Comparison of ENCODE assay signal across 8 cellular contexts in the genomic region with DNA sequence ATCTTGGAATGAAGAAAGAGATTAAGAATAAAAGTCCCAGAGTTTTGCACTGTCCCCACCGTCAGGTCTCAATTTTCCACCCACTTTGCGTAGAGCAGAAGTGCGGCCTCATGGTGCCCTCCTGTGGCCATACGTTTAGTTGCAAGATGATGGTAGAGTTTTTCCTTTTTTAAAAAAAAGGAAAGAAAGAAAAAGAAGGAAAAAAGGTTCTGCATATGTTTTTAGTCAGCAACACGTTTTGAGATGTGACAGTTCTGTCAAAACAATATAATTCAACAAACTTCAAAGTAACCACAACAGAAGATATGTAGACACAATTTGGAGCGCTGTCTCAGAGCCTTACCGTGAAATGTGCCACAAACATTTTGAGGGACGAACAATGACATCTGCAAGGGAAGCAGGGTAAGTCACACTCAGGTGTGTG. TPM values are rescaled to one million over a fixed set of nuclear protein-coding genes. Genes with fewer than 3 reads are reported as not detected.
A peak's percentile ranks its signal among the peaks of the same experiment; 100 is the strongest.
DNase-seq lines count a peak whose midpoint lies in the region; FAIRE-seq lines count a peak whose summit lies in the region.

No MANE protein-coding gene starts in this region.

- peak; percentile 12 to 32 for DNase-seq in NCI-H524 (lab: John Stamatoyannopoulos, UW)
- no peak for DNase-seq in NCI-H524 treated with DMSO at 0.1 percent for 48 hours (lab: John Stamatoyannopoulos, UW)
- peak; percentile 31 for DNase-seq in NCI-H2171 treated with DMSO at 0.1 percent for 48 hours (lab: John Stamatoyannopoulos, UW)
- DNase-seq in activated CD8-positive, alpha-beta memory T cell treated with anti-CD3 and anti-CD28 coated beads for 1 hour (ENCODE audit: extremely low read depth in 1 of 2, low read depth in 1 of 2), result peak; percentile 14 to 28
- DNase-seq in mucosa of gallbladder (ENCODE audit: low spot score), result peak; percentile 24
- peak; percentile 78 for DNase-seq in superior temporal gyrus (ENCODE audit: extremely low spot score)
- no peak for DNase-seq in cortex of kidney (lab: John Stamatoyannopoulos, UW)

- FAIRE-seq in endometrium (lab: Jason Lieb, UNC), result peak; percentile 74

RNA-seq across cellular contexts. Expression of a gene that starts 24.6 kb away (rescaled TPM):
- 3.0 TPM for total RNA-seq in mucosa of gallbladder

Comparison
In these comparisons a context has a peak if more than half of its experiments do, and no peak if none do; other contexts are left out.
1. DNase-seq: peak in NCI-H524 (2 of 2), NCI-H2171 treated with DMSO at 0.1 percent for 48 hours (single experiment), activated CD8-positive, alpha-beta memory T cell treated with anti-CD3 and anti-CD28 coated beads for 1 hour (2 of 2), mucosa of gallbladder (single experiment) and superior temporal gyrus (single experiment); none in NCI-H524 treated with DMSO at 0.1 percent for 48 hours (single experiment) and cortex of kidney (single experiment).